ENCODE assay signal across 29 cellular contexts in genomic region chr13:90919153-90919552, GRCh38.
"Had no signal": no experiment of that assay in that cellular context is flagged by ENCODE, and none has a peak within 500 bp of the region (broad histone marks: within the 10 kb centered on the region; RNA-seq: fewer than 3 reads in every experiment).

No MANE protein-coding gene starts in this region.

- H3K27ac Mint-ChIP-seq: activated CD4-positive, alpha-beta T cell treated with anti-CD3 and anti-CD28 coated beads, Interleukin-2, amount 10 ng/mL, durations not matched to agents 7 days and 5 days; activated CD8-positive, alpha-beta memory T cell treated with anti-CD3 and anti-CD28 coated beads, Interleukin-2, amount 10 ng/mL, durations not matched to agents 7 days and 5 days; activated CD8-positive, alpha-beta T cell treated with anti-CD3 and anti-CD28 coated beads for 36 hours; activated naive CD4-positive, alpha-beta T cell treated with anti-CD3 and anti-CD28 coated beads, Interleukin-2, amount 50 U/mL, for 72 hours; natural killer cell treated with Interleukin-12 subunit alpha and Interleukin-12 subunit beta and Interleukin-15 and Interleukin-18, amount 100 ng/mL, for 72 hours; T-helper 17 cell had no signal

- FAIRE-seq: kidney, urothelium cell line had no signal

- H3K9me3 Mint-ChIP-seq: activated CD4-positive, alpha-beta T cell treated with anti-CD3 and anti-CD28 coated beads, Interleukin-2, amount 10 ng/mL, durations not matched to agents 7 days and 5 days had no signal

- DNase-seq: activated CD4-positive, alpha-beta T cell treated with anti-CD3 and anti-CD28 coated beads, Interleukin-2, amount 10 ng/mL, durations not matched to agents 7 days and 5 days; activated CD4-positive, CD25-positive, alpha-beta regulatory T cell treated with anti-CD3 and anti-CD28 coated beads, Interleukin-2, amount 50 U/mL, for 72 hours; activated CD8-positive, alpha-beta memory T cell treated with anti-CD3 and anti-CD28 coated beads, Interleukin-2, amount 10 ng/mL, durations not matched to agents 7 days and 5 days; activated CD8-positive, alpha-beta T cell treated with anti-CD3 and anti-CD28 coated beads for 36 hours; activated naive CD4-positive, alpha-beta T cell; activated T-cell treated with anti-CD3 and anti-CD28 coated beads, Interleukin-2, amount 50 U/mL, for 48 hours; body of pancreas; cerebellar nuclear complex; dorsolateral prefrontal cortex; effector memory CD4-positive, alpha-beta T cell; erythroblast; gastrocnemius medialis; kidney; left colon; right cardiac atrium; spleen; stimulated activated naive CD4-positive, alpha-beta T cell; SW 1271; T-helper 17 cell; T1000; testis; transverse colon had no signal

- H3K27me3 Mint-ChIP-seq: activated CD4-positive, alpha-beta T cell treated with anti-CD3 and anti-CD28 coated beads, Interleukin-2, amount 10 ng/mL, durations not matched to agents 7 days and 5 days; activated CD8-positive, alpha-beta memory T cell treated with anti-CD3 and anti-CD28 coated beads, Interleukin-2, amount 10 ng/mL, durations not matched to agents 7 days and 5 days; activated CD8-positive, alpha-beta T cell treated with anti-CD3 and anti-CD28 coated beads for 36 hours; natural killer cell treated with Interleukin-12 subunit alpha and Interleukin-12 subunit beta and Interleukin-15 and Interleukin-18, amount 100 ng/mL, for 72 hours; T-helper 17 cell had no signal

- H3K9me3 ChIP-seq: body of pancreas, gastrocnemius medialis, spleen, testis, transverse colon had no signal

- H3K4me1 Mint-ChIP-seq: activated CD4-positive, alpha-beta T cell treated with anti-CD3 and anti-CD28 coated beads, Interleukin-2, amount 10 ng/mL, durations not matched to agents 7 days and 5 days; activated CD8-positive, alpha-beta memory T cell treated with anti-CD3 and anti-CD28 coated beads, Interleukin-2, amount 10 ng/mL, durations not matched to agents 7 days and 5 days; T-helper 17 cell had no signal

- H3K9ac ChIP-seq: parathyroid adenoma had no signal

- ATAC-seq: activated CD8-positive, alpha-beta memory T cell treated with anti-CD3 and anti-CD28 coated beads, Interleukin-2, amount 10 ng/mL, durations not matched to agents 7 days and 5 days; activated CD8-positive, alpha-beta T cell treated with anti-CD3 and anti-CD28 coated beads for 36 hours; activated naive CD4-positive, alpha-beta T cell treated with anti-CD3 and anti-CD28 coated beads, Interleukin-2, amount 50 U/mL, for 72 hours; body of pancreas; gastrocnemius medialis; left colon; natural killer cell treated with Interleukin-12 subunit alpha and Interleukin-12 subunit beta and Interleukin-15 and Interleukin-18, amount 100 ng/mL, for 72 hours; right cardiac atrium; T-helper 17 cell had no signal

- H2AFZ ChIP-seq: hepatocyte, parathyroid adenoma had no signal

- H3K4me2 ChIP-seq: hepatocyte had no signal

- H3K36me3 Mint-ChIP-seq: activated CD8-positive, alpha-beta memory T cell treated with anti-CD3 and anti-CD28 coated beads, Interleukin-2, amount 10 ng/mL, durations not matched to agents 7 days and 5 days; activated naive CD4-positive, alpha-beta T cell treated with anti-CD3 and anti-CD28 coated beads, Interleukin-2, amount 50 U/mL, for 72 hours had no signal

- H3K36me3 ChIP-seq: cardiac muscle cell, gastrocnemius medialis, spleen, transverse colon had no signal

- H3K27me3 ChIP-seq: body of pancreas, cardiac muscle cell, dorsolateral prefrontal cortex, gastrocnemius medialis, hepatocyte, spleen, testis, transverse colon had no signal

- H3K4me3 ChIP-seq: body of pancreas, cardiac muscle cell, coronary artery, dorsolateral prefrontal cortex, gastrocnemius medialis, hepatocyte, spleen, testis, transverse colon had no signal

- H3K4me3 Mint-ChIP-seq: activated CD4-positive, alpha-beta T cell treated with anti-CD3 and anti-CD28 coated beads, Interleukin-2, amount 10 ng/mL, durations not matched to agents 7 days and 5 days; activated CD8-positive, alpha-beta memory T cell treated with anti-CD3 and anti-CD28 coated beads, Interleukin-2, amount 10 ng/mL, durations not matched to agents 7 days and 5 days; activated CD8-positive, alpha-beta T cell treated with anti-CD3 and anti-CD28 coated beads for 36 hours; natural killer cell treated with Interleukin-12 subunit alpha and Interleukin-12 subunit beta and Interleukin-15 and Interleukin-18, amount 100 ng/mL, for 72 hours; T-helper 17 cell had no signal

- H3K4me1 ChIP-seq: body of pancreas, gastrocnemius medialis, parathyroid adenoma, spleen, testis, transverse colon had no signal

- H3K27ac ChIP-seq: body of pancreas, cardiac muscle cell, coronary artery, dorsolateral prefrontal cortex, gastrocnemius medialis, hepatocyte, parathyroid adenoma, spleen, testis, transverse colon had no signal
